22 cellular contexts compared by ENCODE assay signal in genomic region chr10:92218569-92218968, GRCh38.
DNase-seq lines count a peak whose midpoint lies in the region; ATAC-seq, FAIRE-seq and TF ChIP-seq lines count a peak whose summit lies in the region.
"Had no signal": no experiment of that assay in that cellular context is flagged by ENCODE, and none has a peak within 500 bp of the region (broad histone marks: within the 10 kb centered on the region; RNA-seq: fewer than 3 reads in every experiment).

No MANE protein-coding gene starts in this region.

- H3K9me3 Mint-ChIP-seq in T-helper 1 cell treated with Interleukin-12 subunit alpha and Interleukin-12 subunit beta and Interleukin-4 antibody, amounts not matched to agents 30 μg/mL and 1 μg/mL, for 36 hours = no peaks in the 10 kb centered on the region
- no peaks in the 10 kb centered on the region for H3K9me3 Mint-ChIP-seq in neural progenitor cell
- H3K9me3 Mint-ChIP-seq: CD4-positive, alpha-beta T cell; CD8-positive, alpha-beta T cell had no signal

- no peaks in the 10 kb centered on the region for H3K27me3 Mint-ChIP-seq in T-helper 1 cell treated with Interleukin-12 subunit alpha and Interleukin-12 subunit beta and Interleukin-4 antibody, amounts not matched to agents 30 μg/mL and 1 μg/mL, for 36 hours (ENCODE audit: low read depth)
- no peaks in the 10 kb centered on the region for H3K27me3 Mint-ChIP-seq in neural progenitor cell (ENCODE audit: insufficient read depth, low read depth)
- H3K27me3 Mint-ChIP-seq: B cell; CD4-positive, alpha-beta T cell had no signal

- BruUV-seq in GM12878 (replicated peaks; lab: Mats Ljungman, UMichigan) = no TSS peak

- in situ Hi-C loops in GM12878 (cut with MboI) = no loop called here

- H3K4me1 ChIP-seq in GM12878 (ENCODE audit: control insufficient read depth, insufficient read depth, low read length) = no peaks in the 10 kb centered on the region; the same call in 1 of the 2 replicates
- peaks cover 12% of the 10 kb centered on the region for H3K4me1 ChIP-seq in neural progenitor cell
- H3K4me1 ChIP-seq: Caco-2 had no signal

- ATAC-seq in GM12878 (peak; percentile 87), GM21723 (IDR thresholded peaks at IDR 0.05; ENCODE audit: unreplicated experiment) (no peak)
- ATAC-seq: A549; CD8-positive, alpha-beta T cell had no signal

- no peak overlapping the region for H3K4me3 Mint-ChIP-seq in T-helper 1 cell treated with Interleukin-12 subunit alpha and Interleukin-12 subunit beta and Interleukin-4 antibody, amounts not matched to agents 30 μg/mL and 1 μg/mL, for 36 hours
- H3K4me3 Mint-ChIP-seq in neural progenitor cell = no peak overlapping the region
- H3K4me3 Mint-ChIP-seq: B cell; CD4-positive, alpha-beta T cell; CD8-positive, alpha-beta T cell had no signal

- intact Hi-C loops in GM12878 (cut with micrococcal nuclease; ENCODE audit: unreplicated experiment) = no loop called here

- H3K4me1 Mint-ChIP-seq in T-helper 1 cell treated with Interleukin-12 subunit alpha and Interleukin-12 subunit beta and Interleukin-4 antibody, amounts not matched to agents 30 μg/mL and 1 μg/mL, for 36 hours (ENCODE audit: low read depth) = no peaks in the 10 kb centered on the region
- H3K4me1 Mint-ChIP-seq in neural progenitor cell = peaks cover 4% of the 10 kb centered on the region
- H3K4me1 Mint-ChIP-seq: B cell had no signal

- RAD21 ChIA-PET in GM12878 (lab: Charles Lee; ENCODE audit: unreplicated experiment) = interaction anchor here (0.9 to 1.6 kb wide), 2 partner anchors 127 to 131 kb away, joined by 4 read pairs; no protein-coding TSS in a partner anchor

- H3K4me3 ChIP-seq in GM12878 (no peak overlapping the region), neural progenitor cell (no peak overlapping the region)
- H3K4me3 ChIP-seq: A549; BLaER1 treated with 17β-estradiol and CSF1 and Interleukin-3, amounts not matched to agents 10 nM and 100 nM had no signal

- no peak overlapping the region for H3K27ac ChIP-seq in GM12878 (ENCODE audit: control insufficient read depth, insufficient read depth)
- H3K27ac ChIP-seq in neural progenitor cell = no peak overlapping the region
- H3K27ac ChIP-seq: 22Rv1; A549; BLaER1 treated with 17β-estradiol and CSF1 and Interleukin-3, amounts not matched to agents 10 nM and 100 nM; C4-2B had no signal

- H3K27ac Mint-ChIP-seq in T-helper 1 cell treated with Interleukin-12 subunit alpha and Interleukin-12 subunit beta and Interleukin-4 antibody, amounts not matched to agents 30 μg/mL and 1 μg/mL, for 36 hours = peak overlapping the region; percentile 22
- H3K27ac Mint-ChIP-seq in neural progenitor cell = no peak overlapping the region
- H3K27ac Mint-ChIP-seq: B cell; CD4-positive, alpha-beta T cell; CD8-positive, alpha-beta T cell had no signal

- H3K9me3 ChIP-seq in GM12878 (replicated peaks; ENCODE audit: control insufficient read depth, insufficient read depth, low read length) (no peaks in the 10 kb centered on the region), neural progenitor cell (ENCODE audit: low read depth) (no peaks in the 10 kb centered on the region)
- H3K9me3 ChIP-seq: A549, Caco-2 had no signal

- H2AFZ ChIP-seq in GM12878 (ENCODE audit: control insufficient read depth, low read depth, low read length) (no peak overlapping the region), neural progenitor cell (replicated peaks) (no peak overlapping the region)

- H3K79me2 ChIP-seq in GM12878 (ENCODE audit: control insufficient read depth, insufficient read depth, low read length) = no peaks in the 10 kb centered on the region
- no peaks in the 10 kb centered on the region for H3K79me2 ChIP-seq in neural progenitor cell (ENCODE audit: low read depth)

- no peak for DNase-seq in T-helper 1 cell
- DNase-seq in GM12878 (ENCODE audit: low read depth, low spot score) = no peak
- DNase-seq in neural progenitor cell (ENCODE audit: low spot score) = peak; percentile 15
- DNase-seq in GM03348 (ENCODE audit: low spot score) = no peak
- DNase-seq: AML-193; Caco-2; Calu3; CD4-positive, alpha-beta T cell; CD8-positive, alpha-beta T cell; DMS79 treated with DMSO at 0.1 percent for 48 hours; GF-D8 had no signal

- TF ChIP-seq EP300 in GM12878 (IDR thresholded peaks at IDR 0.05; ENCODE audit: borderline replicate concordance in 1 of 2, control insufficient read depth in 1 of 2, low read depth in 2 of 2, low read length in 2 of 2) = peak in 1 of 2 experiments; percentile 69; a peak in 2 of 4 replicates

- no peaks in the 10 kb centered on the region for H3K36me3 ChIP-seq in GM12878 (ENCODE audit: control insufficient read depth in 2 of 2, insufficient read depth in 2 of 2, low read length in 1 of 2)
- H3K36me3 ChIP-seq in neural progenitor cell = no peaks in the 10 kb centered on the region

- FAIRE-seq in GM12878 (lab: Jason Lieb, UNC) = no peak
- FAIRE-seq: A549, D721Med, G401.6, GM12892, GM18507 had no signal

- CTCF ChIA-PET in GM12878 (lab: Yijun Ruan, JAX) = interaction anchor here (1.3 kb wide), 1 partner anchor 14 kb away, joined by 3 read pairs; no protein-coding TSS in a partner anchor

- H4K20me1 ChIP-seq in GM12878 (ENCODE audit: control insufficient read depth, insufficient read depth) (no peaks in the 10 kb centered on the region), neural progenitor cell (ENCODE audit: low read depth) (no peaks in the 10 kb centered on the region)

- no peak for TF ChIP-seq RAD21 in GM12878 (IDR thresholded peaks at IDR 0.05; ENCODE audit: insufficient read depth, low read depth, low read length)

- TF ChIP-seq CTCF in GM12878 (IDR thresholded peaks at IDR 0.05 in 2 of 3, conservative IDR thresholded peaks at IDR 0.05 in 1 of 3; ENCODE audit: control insufficient read depth in 2 of 3, extremely low read depth in 1 of 3, insufficient read depth in 1 of 3, low read depth in 3 of 3, low read length in 3 of 3) (no peak), neural progenitor cell (IDR thresholded peaks at IDR 0.05) (no peak)

- no peaks in the 10 kb centered on the region for H3F3A ChIP-seq in neural progenitor cell (ENCODE audit: low read depth)

- SMC1A ChIA-PET in GM12878 (lab: Charles Lee; ENCODE audit: uncharacterized antibody, unreplicated experiment) = interaction anchor here (0.8 to 2.9 kb wide), 3 partner anchors 12 to 131 kb away, joined by 3 to 7 read pairs (median 6); no protein-coding TSS in a partner anchor

- peaks cover 3% of the 10 kb centered on the region for H3K36me3 Mint-ChIP-seq in T-helper 1 cell treated with Interleukin-12 subunit alpha and Interleukin-12 subunit beta and Interleukin-4 antibody, amounts not matched to agents 30 μg/mL and 1 μg/mL, for 36 hours (ENCODE audit: low read depth)
- no peaks in the 10 kb centered on the region for H3K36me3 Mint-ChIP-seq in neural progenitor cell

- POLR2A ChIA-PET in GM12878 (lab: Charles Lee) = no interaction called here

- TF ChIP-seq POLR2A in GM12878 (IDR thresholded peaks at IDR 0.05; ENCODE audit: low read depth, low read length) = no peak

- H3K4me2 ChIP-seq in GM12878 (ENCODE audit: control insufficient read depth, insufficient read depth) = no peak overlapping the region
- H3K4me2 ChIP-seq in neural progenitor cell = no peak overlapping the region
- H3K4me2 ChIP-seq: A549; BLaER1 treated with 17β-estradiol and CSF1 and Interleukin-3, amounts not matched to agents 10 nM and 100 nM had no signal

- H3K27me3 ChIP-seq in GM12878 (replicated peaks in 1 of 2; ENCODE audit: control insufficient read depth in 2 of 2, insufficient read depth in 2 of 2, low read length in 1 of 2) (no peaks in the 10 kb centered on the region), neural progenitor cell (no peaks in the 10 kb centered on the region)
- H3K27me3 ChIP-seq: BLaER1 treated with 17β-estradiol and CSF1 and Interleukin-3, amounts not matched to agents 10 nM and 100 nM had no signal

- H3K9ac ChIP-seq in GM12878 (ENCODE audit: control insufficient read depth, insufficient read depth, low read length) (no peak overlapping the region), neural progenitor cell (no peak overlapping the region)
- H3K9ac ChIP-seq: BLaER1 treated with 17β-estradiol and CSF1 and Interleukin-3, amounts not matched to agents 10 nM and 100 nM had no signal

- 97% methylated on average over 3 of the region's 3 CpGs for WGBS in GM12878 (ENCODE audit: insufficient coverage, insufficient replicate concordance, low lambda C conversion rate, missing lambda C conversion rate)

TF ChIP-seq in GM12878, 131 proteins besides CTCF, POLR2A, EP300 and RAD21 (continues in another document):
- TF ChIP-seq IKZF2 (IDR thresholded peaks at IDR 0.05) (no peak), MYC (IDR thresholded peaks at IDR 0.05; ENCODE audit: insufficient read depth, insufficient read length, insufficient replicate concordance, low read length, severe bottlenecking) (no peak), MLLT1 (IDR thresholded peaks at IDR 0.05) (0 out of 2 replicates have a peak, but pooled peaks have one; percentile 46), NBN (IDR thresholded peaks at IDR 0.05) (no peak), BHLHE40 (IDR thresholded peaks at IDR 0.05; ENCODE audit: borderline replicate concordance in 1 of 2, low read depth in 2 of 2, low read length in 1 of 2) (no peak), USF2 (IDR thresholded peaks at IDR 0.05; ENCODE audit: borderline replicate concordance, low read depth, low read length) (no peak), HDGF (IDR thresholded peaks at IDR 0.05) (no peak), MTA3 (IDR thresholded peaks at IDR 0.05; ENCODE audit: borderline replicate concordance, low read length) (no peak)
